In the genomic region with DNA sequence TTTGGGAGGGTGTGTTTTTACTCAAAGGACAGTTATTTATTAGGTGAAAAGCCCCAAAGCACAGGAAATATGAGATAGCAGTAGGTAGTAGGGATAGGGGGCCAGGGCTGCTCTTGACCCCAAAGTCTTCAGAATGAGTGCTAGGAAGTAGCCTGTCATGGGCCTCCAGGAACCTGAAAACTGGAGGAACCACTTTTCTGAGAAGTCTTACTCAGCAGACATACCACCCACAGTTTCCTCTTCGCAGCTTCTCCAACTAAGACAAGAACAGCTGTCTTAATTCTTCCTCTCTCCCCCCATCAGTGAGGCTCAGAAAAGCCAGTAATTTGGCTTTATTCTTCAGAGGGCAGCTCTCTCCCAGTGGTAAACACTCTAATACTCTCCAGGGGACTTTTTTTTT, we compare ENCODE assay signal across 7 cellular contexts.
DNase-seq lines count a peak whose midpoint lies in the region; ATAC-seq and TF ChIP-seq lines count a peak whose summit lies in the region.

No MANE protein-coding gene starts in this region.

- H3K27me3 ChIP-seq in esophagus squamous epithelium (no peaks in the 10 kb centered on the region), MG63 (no peaks in the 10 kb centered on the region; the same call in 1 of the 2 replicates)

- no peak for TF ChIP-seq CTCF in esophagus squamous epithelium (IDR thresholded peaks at IDR 0.05)

- DNase-seq in SKM-1 treated with dmso at 0.1 percent for 144 hours (lab: John Stamatoyannopoulos, UW; ENCODE audit: unreplicated experiment): peak; percentile 75
- DNase-seq in esophagus squamous epithelium (lab: John Stamatoyannopoulos, UW): no peak
- peak; percentile 12 to 23 for DNase-seq in stimulated activated CD4-positive, alpha-beta T cell treated with anti-CD3 and anti-CD28 coated beads, Interleukin-12 subunit alpha, Interleukin-12 subunit beta, amount 100 ng/mL, for 24 hours (ENCODE audit: low read depth in 2 of 2)
- DNase-seq in MG63: no peak
- no peak for DNase-seq in occipital lobe (lab: John Stamatoyannopoulos, UW)

- intact Hi-C loops in esophagus squamous epithelium (cut with DNase I): no loop called here

- ATAC-seq in GM18909 (IDR thresholded peaks at IDR 0.05; ENCODE audit: poor library complexity, unreplicated experiment) (peak; percentile 92), HG02798 (IDR thresholded peaks at IDR 0.05; ENCODE audit: poor library complexity, unreplicated experiment) (peak; percentile 82)

- H3K36me3 ChIP-seq in esophagus squamous epithelium (no peaks in the 10 kb centered on the region), MG63 (no peaks in the 10 kb centered on the region)

- peak overlapping the region; percentile 59 to 82 (median 67) for H3K27ac ChIP-seq in esophagus squamous epithelium

- H3K9me3 ChIP-seq in esophagus squamous epithelium (no peaks in the 10 kb centered on the region), MG63 (no peaks in the 10 kb centered on the region)

- 7 to 19% methylated on average over 1 of the region's 1 CpG for whole genome bisulfite sequencing in esophagus squamous epithelium, 2 donors

- H3K4me3 ChIP-seq in esophagus squamous epithelium (no peak overlapping the region), MG63 (no peak overlapping the region)

- H3K4me1 ChIP-seq in esophagus squamous epithelium: peaks cover 9 to 44% (median 40%) of the 10 kb centered on the region in 3 donors

- no peak for TF ChIP-seq POLR2A in esophagus squamous epithelium (IDR thresholded peaks at IDR 0.05)

Comparison
In these comparisons a context has a peak if more than half of its experiments do, and no peak if none do; other contexts are left out.
1. DNase-seq: peak in SKM-1 treated with dmso at 0.1 percent for 144 hours (single experiment) and stimulated activated CD4-positive, alpha-beta T cell treated with anti-CD3 and anti-CD28 coated beads, Interleukin-12 subunit alpha, Interleukin-12 subunit beta, amount 100 ng/mL, for 24 hours (2 of 2); none in esophagus squamous epithelium (single experiment), MG63 (single experiment) and occipital lobe (single experiment).